Comparison of ENCODE assay signal across 9 cellular contexts in genomic region chr16:3101841-3102470, GRCh38. TPM values are rescaled to one million over a fixed set of nuclear protein-coding genes. Genes with fewer than 3 reads are reported as not detected.
DNase-seq lines count a peak whose midpoint lies in the region; ATAC-seq, FAIRE-seq and TF ChIP-seq lines count a peak whose summit lies in the region.
"Had no signal": no experiment of that assay in that cellular context is flagged by ENCODE, and none has a peak within 500 bp of the region (broad histone marks: within the 10 kb centered on the region; RNA-seq: fewer than 3 reads in every experiment).

No MANE protein-coding gene starts in this region.

- peaks cover 42% of the 10 kb centered on the region for H3K4me1 Mint-ChIP-seq in CD14-positive monocyte
- H3K4me1 Mint-ChIP-seq in IgD-negative memory B cell = peaks cover 22 to 32% (median 24%) of the 10 kb centered on the region in 3 donors

- peak overlapping the region; percentile 85 for H2AFZ ChIP-seq in K562 (ENCODE audit: low read depth, low read length)

- CTCF ChIA-PET in K562 (lab: Yijun Ruan, JAX; ENCODE audit: low intra/inter-chr PET ratio) = no interaction called here

- no peak for TF ChIP-seq RAD21 in K562 (CRISPR knock-in tag; conservative IDR thresholded peaks at IDR 0.05 in 1 of 2, IDR thresholded peaks at IDR 0.05 in 1 of 2)

- H3K4me2 ChIP-seq in K562 (ENCODE audit: insufficient read depth, low read length) = no peak overlapping the region

- no peaks in the 10 kb centered on the region for H3K79me2 ChIP-seq in K562 (ENCODE audit: control insufficient read depth, insufficient read depth, low read length)

- no peaks in the 10 kb centered on the region for H4K20me1 ChIP-seq in K562 (replicated peaks; ENCODE audit: control insufficient read depth, insufficient read depth, low read length)

- peaks cover 7 to 16% (median 10%) of the 10 kb centered on the region in 3 donors for H3K27me3 Mint-ChIP-seq in CD14-positive monocyte (ENCODE audit: low read depth in 3 of 3)
- no peaks in the 10 kb centered on the region for H3K27me3 Mint-ChIP-seq in IgD-negative memory B cell

- no peak for DNase-seq in CD14-positive monocyte (ENCODE audit: low spot score)
- DNase-seq in K562 (ENCODE audit: extremely low read depth in 1 of 4, low spot score in 3 of 4) = no peak
- peak in 2 of 3 donors; percentile 38 to 51 for DNase-seq in mucosa of descending colon
- DNase-seq in sigmoid colon = no peak
- DNase-seq in NCI-H446 treated with DMSO at 0.1 percent for 48 hours (lab: John Stamatoyannopoulos, UW) = no peak

- 66% methylated on average over 16 of the region's 27 CpGs for WGBS in K562 (ENCODE audit: insufficient coverage, low coverage, missing lambda C conversion rate)
- WGBS in sigmoid colon, 2 donors = 37 to 76% methylated on average over 27 of the region's 27 CpGs

- TF ChIP-seq CTCF in CD14-positive monocyte (IDR thresholded peaks at IDR 0.05) (no peak), K562 (IDR thresholded peaks at IDR 0.05 in 2 of 3, conservative IDR thresholded peaks at IDR 0.05 in 1 of 3; ENCODE audit: insufficient read depth in 2 of 3, low read depth in 1 of 3, low read length in 3 of 3) (no peak), mucosa of descending colon (IDR thresholded peaks at IDR 0.05) (no peak), sigmoid colon (IDR thresholded peaks at IDR 0.05) (no peak)

- no peak for TF ChIP-seq EP300 in K562 (IDR thresholded peaks at IDR 0.05; ENCODE audit: low read length)
- TF ChIP-seq EP300 in sigmoid colon (IDR thresholded peaks at IDR 0.05) = no peak

- in situ Hi-C loops in K562 (cut with MboI) = no loop called here

- no peak for TF ChIP-seq POLR2A in K562 (conservative IDR thresholded peaks at IDR 0.05)
- no peak for TF ChIP-seq POLR2A in sigmoid colon (IDR thresholded peaks at IDR 0.05)

- POLR2A ChIA-PET in K562 (lab: Yijun Ruan, JAX) = no interaction called here

- H3K36me3 ChIP-seq in K562 (ENCODE audit: control insufficient read depth, insufficient read depth, low read length) = no peaks in the 10 kb centered on the region
- no peaks in the 10 kb centered on the region for H3K36me3 ChIP-seq in mucosa of descending colon (ENCODE audit: low read depth)
- no peaks in the 10 kb centered on the region for H3K36me3 ChIP-seq in sigmoid colon

- no peaks in the 10 kb centered on the region for H3K9me3 ChIP-seq in K562 (replicated peaks; ENCODE audit: control insufficient read depth, insufficient read depth, low read depth, low read length)
- H3K9me3 ChIP-seq in mucosa of descending colon = no peaks in the 10 kb centered on the region
- H3K9me3 ChIP-seq in sigmoid colon = no peaks in the 10 kb centered on the region

- intact Hi-C loops in CD14-positive monocyte (cut with micrococcal nuclease) (loop anchor here (2.0 to 10.0 kb wide), 2 partner anchors 23 to 53 kb away; no protein-coding TSS in a partner anchor), K562 (cut with micrococcal nuclease) (loop anchor here (5.0 kb wide), 1 partner anchor 45 kb away; no protein-coding TSS in a partner anchor), mucosa of descending colon (cut with DNase I, micrococcal nuclease) (no loop called here), sigmoid colon (cut with DNase I) (no loop called here)

- ATAC-seq in K562 = no peak
- no peak for ATAC-seq in mucosa of descending colon
- ATAC-seq in GM18873 (IDR thresholded peaks at IDR 0.05; ENCODE audit: low FRiP score, unreplicated experiment) = no peak
- ATAC-seq in HG03095 (IDR thresholded peaks at IDR 0.05; ENCODE audit: unreplicated experiment) = no peak

- peak overlapping the region in 6 of 7 donors; percentile 35 to 89 (median 64) for H3K27ac Mint-ChIP-seq in CD14-positive monocyte
- H3K27ac Mint-ChIP-seq in IgD-negative memory B cell = peak overlapping the region; percentile 2 to 47 (median 14)

- H3K9me1 ChIP-seq in K562 (ENCODE audit: control insufficient read depth, insufficient read depth, low read length) = no peaks in the 10 kb centered on the region

- no peak for FAIRE-seq in K562 (lab: Jason Lieb, UNC)

- H3K4me1 ChIP-seq in K562 (replicated peaks in 1 of 2; ENCODE audit: control insufficient read depth in 2 of 2, insufficient read depth in 2 of 2, low read length in 2 of 2) = peaks cover 20 to 36% of the 10 kb centered on the region in 2 experiments
- H3K4me1 ChIP-seq in mucosa of descending colon (ENCODE audit: low read depth) = peaks cover 21% of the 10 kb centered on the region
- H3K4me1 ChIP-seq in sigmoid colon = peaks cover 0 to 19% (median 12%) of the 10 kb centered on the region in 4 donors

- H3K9ac ChIP-seq in K562 (ENCODE audit: insufficient read depth in 1 of 2, low read depth in 2 of 2, low read length in 2 of 2) = peak overlapping the region in 1 of 2 experiments; percentile 14; a peak in 1 of 4 replicates

- H3K36me3 Mint-ChIP-seq in CD14-positive monocyte (no peaks in the 10 kb centered on the region), IgD-negative memory B cell (no peaks in the 10 kb centered on the region)

- H3K27ac ChIP-seq in K562 (ENCODE audit: extremely low read depth, low read depth, low read length) (no peak overlapping the region), sigmoid colon (peak overlapping the region in 2 of 4 donors; percentile 20 to 31)

- H3K27me3 ChIP-seq in K562 (ENCODE audit: control insufficient read depth in 2 of 2, insufficient read depth in 2 of 2, low read length in 2 of 2) (no peaks in the 10 kb centered on the region; a peak in 1 of 5 replicates), sigmoid colon (peaks cover 6 to 40% (median 24%) of the 10 kb centered on the region in 3 donors)

- H3K4me3 ChIP-seq in K562 = no peak overlapping the region
- no peak overlapping the region for H3K4me3 ChIP-seq in mucosa of descending colon
- no peak overlapping the region for H3K4me3 ChIP-seq in sigmoid colon

- H3K4me3 Mint-ChIP-seq in CD14-positive monocyte (peak overlapping the region; percentile 80 to 85), IgD-negative memory B cell (peak overlapping the region; percentile 39 to 92 (median 84))

- H3K9me3 Mint-ChIP-seq in CD14-positive monocyte = peaks cover 0 to 4% (median 0%) of the 10 kb centered on the region in 7 donors
- no peaks in the 10 kb centered on the region for H3K9me3 Mint-ChIP-seq in IgD-negative memory B cell

- BruUV-seq in K562 (replicated peaks; lab: Mats Ljungman, UMichigan) = no TSS peak

RNA-seq across cellular contexts. Expression of gene ZSCAN10, which starts 2.9 kb away (rescaled TPM):
- polyA plus RNA-seq in CD14-positive monocyte (not detected), IgD-negative memory B cell (not detected), K562 (2011; rRNA removed) (not detected in 2 replicates), K562 (2014; fragmentation: Illumina TruSeq; extraction: Trizol) (not detected in 2 replicates), K562 (2014; fragmentation: Nextera tagmentation; extraction: Ambion mirVana) (not detected), K562 (2014; rRNA removed) (not detected in 2 replicates), sigmoid colon (not detected)
- total RNA-seq in K562 (2011; cell fraction: chromatin; rRNA removed; ENCODE audit: low replicate concordance) = not detected in 2 replicates
- total RNA-seq in K562 (2011; cell fraction: nucleolus; rRNA removed) = 0.17 TPM in 1 of 2 replicates, not detected in the other
- total RNA-seq in K562 (2011; cell fraction: nucleoplasm; rRNA removed) = 0.37 TPM in 1 of 2 replicates, not detected in the other
- total RNA-seq in K562 (2014; rRNA removed) (not detected in 2 replicates), K562 (2014; rRNA removed; fragmentation: Illumina TruSeq; extraction: Trizol) (not detected in 2 replicates), K562 (2015; rRNA removed; fragmentation: Illumina TruSeq; extraction: Trizol) (not detected in 2 replicates), K562 (2021) (0.16 and 0.22 TPM in 2 replicates), mucosa of descending colon (not detected), sigmoid colon (not detected)
- polyA plus RNA-seq in K562 (2011; cell fraction: cytosol; rRNA removed) = 0.03 TPM in 1 of 2 replicates, not detected in the other
- polyA plus RNA-seq in K562 (2011; cell fraction: nucleus; rRNA removed) = 0.10 TPM in 1 of 2 replicates, not detected in the other
- polyA plus RNA-seq in K562 (2012) = 0.14 TPM in 1 of 2 replicates, not detected in the other
- polyA minus RNA-seq in K562 (2011; rRNA and poly(A)+ RNA removed) = not detected in 2 replicates
- not detected in 2 replicates for polyA minus RNA-seq in K562 (2011; cell fraction: cytosol; rRNA and poly(A)+ RNA removed)
- not detected in 2 replicates for polyA minus RNA-seq in K562 (2011; cell fraction: nucleus; rRNA and poly(A)+ RNA removed)
- total RNA-seq: fibroblast of villous mesenchyme had no signal

RNA-seq across cellular contexts. Expression of gene ZNF205, which starts 10.4 kb away (rescaled TPM):
- polyA plus RNA-seq in CD14-positive monocyte (1 to 10 TPM; 1.0 to 1.3 TPM), IgD-negative memory B cell (not detected), K562 (2011; rRNA removed) (3.6 and 4.7 TPM in 2 replicates), K562 (2014; fragmentation: Illumina TruSeq; extraction: Trizol) (3.3 and 5.0 TPM in 2 replicates), K562 (2014; fragmentation: Nextera tagmentation; extraction: Ambion mirVana) (not detected), K562 (2014; rRNA removed) (8.3 and 8.7 TPM in 2 replicates), sigmoid colon (10 to 100 TPM in 2 of 3 donors, 1 to 10 TPM in 1; 6.6 to 12.6 (median 10.9) TPM)
- 3.9 and 8.4 TPM in 2 replicates for total RNA-seq in K562 (2011; cell fraction: chromatin; rRNA removed; ENCODE audit: low replicate concordance)
- 8.7 and 9.3 TPM in 2 replicates for total RNA-seq in K562 (2011; cell fraction: nucleolus; rRNA removed)
- total RNA-seq in K562 (2011; cell fraction: nucleoplasm; rRNA removed) = 3.0 and 3.1 TPM in 2 replicates
- total RNA-seq in K562 (2014; rRNA removed) (11.8 and 14.2 TPM in 2 replicates), K562 (2014; rRNA removed; fragmentation: Illumina TruSeq; extraction: Trizol) (1.9 and 2.4 TPM in 2 replicates), K562 (2015; rRNA removed; fragmentation: Illumina TruSeq; extraction: Trizol) (5.1 and 5.4 TPM in 2 replicates), K562 (2021) (9.4 and 10.1 TPM in 2 replicates), mucosa of descending colon (10 to 100 TPM in 2 of 3 donors, 1 to 10 TPM in 1; 8.5 to 10.2 (median 10.2) TPM), sigmoid colon (10 to 100 TPM; 15.8 to 17.5 (median 16.7) TPM)
- 6.0 and 16.0 TPM in 2 replicates for polyA plus RNA-seq in K562 (2011; cell fraction: cytosol; rRNA removed)
- polyA plus RNA-seq in K562 (2011; cell fraction: nucleus; rRNA removed) = 6.6 and 12.0 TPM in 2 replicates
- polyA plus RNA-seq in K562 (2012) = 6.3 and 12.0 TPM in 2 replicates
- 0.81 and 2.0 TPM in 2 replicates for polyA minus RNA-seq in K562 (2011; rRNA and poly(A)+ RNA removed)
- 4.6 and 6.7 TPM in 2 replicates for polyA minus RNA-seq in K562 (2011; cell fraction: cytosol; rRNA and poly(A)+ RNA removed)
- 1.9 and 2.6 TPM in 2 replicates for polyA minus RNA-seq in K562 (2011; cell fraction: nucleus; rRNA and poly(A)+ RNA removed)

RNA-seq across cellular contexts. Expression of gene ZNF213, which starts 32.9 kb away (rescaled TPM):
- polyA plus RNA-seq in CD14-positive monocyte (1 to 10 TPM; 1.5 to 2.6 TPM), IgD-negative memory B cell (1.9 TPM), K562 (2011; rRNA removed) (0.74 and 1.2 TPM in 2 replicates), K562 (2014; fragmentation: Illumina TruSeq; extraction: Trizol) (1.8 and 5.0 TPM in 2 replicates), K562 (2014; fragmentation: Nextera tagmentation; extraction: Ambion mirVana) (under 1 TPM; 0.49 to 0.62 TPM), K562 (2014; rRNA removed) (3.1 and 3.2 TPM in 2 replicates), sigmoid colon (10 to 100 TPM in 1 of 3 donors, 1 to 10 TPM in 2; 7.2 to 11.3 (median 7.2) TPM)
- total RNA-seq in K562 (2011; cell fraction: chromatin; rRNA removed; ENCODE audit: low replicate concordance) = 3.3 and 8.4 TPM in 2 replicates
- total RNA-seq in K562 (2011; cell fraction: nucleolus; rRNA removed) = 6.6 and 7.7 TPM in 2 replicates
- total RNA-seq in K562 (2011; cell fraction: nucleoplasm; rRNA removed) = 4.5 and 4.7 TPM in 2 replicates
- total RNA-seq in K562 (2014; rRNA removed) (2.7 and 3.2 TPM in 2 replicates), K562 (2014; rRNA removed; fragmentation: Illumina TruSeq; extraction: Trizol) (0.61 and 0.84 TPM in 2 replicates), K562 (2015; rRNA removed; fragmentation: Illumina TruSeq; extraction: Trizol) (1.8 and 2.1 TPM in 2 replicates), K562 (2021) (9.3 and 10.0 TPM in 2 replicates), mucosa of descending colon (10 to 100 TPM; 10.3 to 18.1 (median 14.1) TPM), sigmoid colon (10 to 100 TPM in 1 of 4 donors, 1 to 10 TPM in 3; 2.6 to 10.5 (median 5.0) TPM)
- polyA plus RNA-seq in K562 (2011; cell fraction: cytosol; rRNA removed) = 0.93 and 2.0 TPM in 2 replicates
- polyA plus RNA-seq in K562 (2011; cell fraction: nucleus; rRNA removed) = 3.5 and 6.9 TPM in 2 replicates
- 6.1 and 13.6 TPM in 2 replicates for polyA plus RNA-seq in K562 (2012)
- 0.88 and 0.99 TPM in 2 replicates for polyA minus RNA-seq in K562 (2011; rRNA and poly(A)+ RNA removed)
- 3.6 and 7.0 TPM in 2 replicates for polyA minus RNA-seq in K562 (2011; cell fraction: cytosol; rRNA and poly(A)+ RNA removed)
- polyA minus RNA-seq in K562 (2011; cell fraction: nucleus; rRNA and poly(A)+ RNA removed) = 3.0 and 3.4 TPM in 2 replicates

RNA-seq across cellular contexts. Expression of gene IL32, which starts 36.5 kb away (rescaled TPM):
- polyA plus RNA-seq in CD14-positive monocyte (1 to 10 TPM; 5.6 to 8.0 TPM), IgD-negative memory B cell (59.8 TPM), K562 (2011; rRNA removed) (0.21 TPM in 1 of 2 replicates, not detected in the other), K562 (2014; fragmentation: Illumina TruSeq; extraction: Trizol) (0.31 and 0.64 TPM in 2 replicates), K562 (2014; fragmentation: Nextera tagmentation; extraction: Ambion mirVana) (under 1 TPM; 0.24 to 0.42 TPM), K562 (2014; rRNA removed) (0.43 and 2.0 TPM in 2 replicates), sigmoid colon (1,000 to 10,000 TPM in 1 of 3 donors, 100 to 1,000 TPM in 2; 464 to 2,189 (median 560) TPM)
- total RNA-seq in K562 (2011; cell fraction: chromatin; rRNA removed; ENCODE audit: low replicate concordance) = 1.1 TPM in 1 of 2 replicates, not detected in the other
- 0.50 and 1.1 TPM in 2 replicates for total RNA-seq in K562 (2011; cell fraction: nucleolus; rRNA removed)
- not detected in 2 replicates for total RNA-seq in K562 (2011; cell fraction: nucleoplasm; rRNA removed)
- total RNA-seq in K562 (2014; rRNA removed) (not detected in 2 replicates), K562 (2014; rRNA removed; fragmentation: Illumina TruSeq; extraction: Trizol) (not detected in 2 replicates), K562 (2015; rRNA removed; fragmentation: Illumina TruSeq; extraction: Trizol) (not detected in 2 replicates), K562 (2021) (1.5 and 2.2 TPM in 2 replicates), mucosa of descending colon (100 to 1,000 TPM; 394 to 627 (median 413) TPM), sigmoid colon (10 to 100 TPM in 3 of 4 donors, 1 to 10 TPM in 1; 8.6 to 27.1 (median 20.3) TPM)
- polyA plus RNA-seq in K562 (2011; cell fraction: cytosol; rRNA removed) = 0.40 TPM in 2 replicates
- 0.29 and 0.43 TPM in 2 replicates for polyA plus RNA-seq in K562 (2011; cell fraction: nucleus; rRNA removed)
- polyA plus RNA-seq in K562 (2012) = 1.0 and 5.1 TPM in 2 replicates
- not detected in 2 replicates for polyA minus RNA-seq in K562 (2011; rRNA and poly(A)+ RNA removed)
- polyA minus RNA-seq in K562 (2011; cell fraction: cytosol; rRNA and poly(A)+ RNA removed) = not detected in 2 replicates
- not detected in 2 replicates for polyA minus RNA-seq in K562 (2011; cell fraction: nucleus; rRNA and poly(A)+ RNA removed)

RNA-seq across cellular contexts. Expression of gene MMP25, which starts 55.6 kb away (rescaled TPM):
- polyA plus RNA-seq in CD14-positive monocyte = 1 to 10 TPM in 1 of 2 donors, under 1 TPM in 1; 0.71 to 2.6 TPM
- polyA plus RNA-seq in IgD-negative memory B cell = 0.40 TPM
- 0.14 TPM in 1 of 2 replicates, not detected in the other for total RNA-seq in K562 (2011; cell fraction: chromatin; rRNA removed; ENCODE audit: low replicate concordance)
- total RNA-seq in K562 (2011; cell fraction: nucleolus; rRNA removed) = 0.17 TPM in 1 of 2 replicates, not detected in the other
- 0.07 and 0.15 TPM in 2 replicates for total RNA-seq in K562 (2011; cell fraction: nucleoplasm; rRNA removed)
- not detected in 2 replicates for total RNA-seq in K562 (2014; rRNA removed)
- not detected in 2 replicates for total RNA-seq in K562 (2014; rRNA removed; fragmentation: Illumina TruSeq; extraction: Trizol)
- total RNA-seq in K562 (2015; rRNA removed; fragmentation: Illumina TruSeq; extraction: Trizol) = 0.04 TPM in 1 of 2 replicates, not detected in the other
- total RNA-seq in K562 (2021) = 0.09 TPM in 1 of 2 replicates, not detected in the other
- not detected in 2 replicates for polyA plus RNA-seq in K562 (2011; rRNA removed)
- polyA plus RNA-seq in K562 (2011; cell fraction: cytosol; rRNA removed) = 0.01 TPM in 1 of 2 replicates, not detected in the other
- 0.03 and 0.08 TPM in 2 replicates for polyA plus RNA-seq in K562 (2011; cell fraction: nucleus; rRNA removed)
- polyA plus RNA-seq in K562 (2012) = 0.51 and 0.58 TPM in 2 replicates
- polyA plus RNA-seq in K562 (2014; fragmentation: Illumina TruSeq; extraction: Trizol) = 0.03 TPM in 1 of 2 replicates, not detected in the other
- polyA plus RNA-seq in K562 (2014; fragmentation: Nextera tagmentation; extraction: Ambion mirVana) = not detected
- not detected in 2 replicates for polyA plus RNA-seq in K562 (2014; rRNA removed)
- not detected in 2 replicates for polyA minus RNA-seq in K562 (2011; rRNA and poly(A)+ RNA removed)
- 0.19 TPM in 1 of 2 replicates, not detected in the other for polyA minus RNA-seq in K562 (2011; cell fraction: cytosol; rRNA and poly(A)+ RNA removed)
- not detected in 2 replicates for polyA minus RNA-seq in K562 (2011; cell fraction: nucleus; rRNA and poly(A)+ RNA removed)
- 1 to 10 TPM in 2 of 3 donors, under 1 TPM in 1; 0.69 to 4.0 (median 2.1) TPM for total RNA-seq in mucosa of descending colon
- total RNA-seq in sigmoid colon = under 1 TPM in 3 of 4 donors, not detected in 1; under 0.01 to 0.41 (median 0.16) TPM
- polyA plus RNA-seq in sigmoid colon = 1 to 10 TPM; 1.8 to 3.7 (median 2.8) TPM

Comparison
In these comparisons a context has a peak if more than half of its experiments do, and no peak if none do; other contexts are left out.
1. DNase-seq: peak in mucosa of descending colon (2 of 3); none in CD14-positive monocyte (single experiment), K562 (0 of 4), sigmoid colon (single experiment) and NCI-H446 treated with DMSO at 0.1 percent for 48 hours (single experiment).
2. intact Hi-C loops: an anchor here in CD14-positive monocyte (2.0 to 10.0 kb wide) and K562 (5.0 kb wide); none called in mucosa of descending colon and sigmoid colon.